ENCODE assay signal across 13 cellular contexts in the genomic region with DNA sequence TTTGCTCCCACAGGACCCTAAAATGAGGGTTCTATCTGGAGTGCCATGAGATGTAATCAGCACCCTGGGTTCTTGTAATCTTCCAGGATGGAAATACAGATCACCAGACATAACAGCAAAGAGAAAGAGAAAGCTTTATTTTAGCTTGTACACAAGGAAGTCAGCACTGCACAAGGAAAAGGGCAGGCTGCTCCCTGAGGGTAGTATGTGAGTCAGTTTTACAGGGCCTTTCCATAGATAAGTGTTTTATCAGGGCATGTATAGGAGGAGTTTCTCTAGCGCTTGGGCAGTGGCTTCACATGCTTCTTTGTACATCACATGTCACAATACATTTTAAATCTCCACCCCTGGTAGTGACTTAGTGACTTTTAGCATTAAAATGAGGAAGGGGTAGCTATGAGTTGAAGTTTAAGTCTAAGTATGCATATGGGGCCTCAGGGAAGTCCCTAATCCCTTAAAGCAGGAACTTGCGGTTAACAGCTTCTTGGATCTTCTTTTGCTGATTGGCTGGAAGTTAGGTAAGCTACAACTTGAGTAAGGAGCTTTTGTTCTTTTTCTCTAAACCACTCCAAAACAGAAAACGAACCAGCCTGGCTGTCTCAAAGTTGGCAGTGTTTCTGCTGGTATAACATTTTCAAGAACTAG. TPM values are rescaled to one million over a fixed set of nuclear protein-coding genes. Genes with fewer than 3 reads are reported as not detected.
DNase-seq lines count a peak whose midpoint lies in the region; ATAC-seq and TF ChIP-seq lines count a peak whose summit lies in the region.
"Had no signal": no experiment of that assay in that cellular context is flagged by ENCODE, and none has a peak within 500 bp of the region (broad histone marks: within the 10 kb centered on the region; RNA-seq: fewer than 3 reads in every experiment).

No MANE protein-coding gene starts in this region.

- TF ChIP-seq CTCF in GM06990 (IDR thresholded peaks at IDR 0.05; ENCODE audit: insufficient read depth, low read length, poor library complexity, severe bottlenecking) (no peak), foreskin keratinocyte (conservative IDR thresholded peaks at IDR 0.05) (no peak)

- DNase-seq in GM06990 (ENCODE audit: extremely low read depth, insufficient read length): peak; percentile 23
- DNase-seq in NOMO-1 treated with dmso at 0.1 percent for 144 hours (lab: John Stamatoyannopoulos, UW; ENCODE audit: unreplicated experiment): peak; percentile 81
- DNase-seq in foreskin keratinocyte: peak in 1 of 2 donors; percentile 47
- DNase-seq in SW480 (ENCODE audit: low spot score): no peak
- DNase-seq in NCI-H2227 (lab: John Stamatoyannopoulos, UW; ENCODE audit: unreplicated experiment): no peak
- no peak for DNase-seq in activated effector memory CD4-positive, alpha-beta T cell treated with Interleukin-2 at 50 U/mL for 16 hours
- DNase-seq in immature natural killer cell: no peak
- DNase-seq: effector CD8-positive, alpha-beta T cell; NCI-H2227 treated with DMSO at 0.1 percent for 48 hours; right lobe of liver had no signal

- ATAC-seq in HG02588 (IDR thresholded peaks at IDR 0.05; ENCODE audit: unreplicated experiment): peak; percentile 81
- ATAC-seq in foreskin keratinocyte: peak; percentile 70
- ATAC-seq: right lobe of liver had no signal

- peaks cover 0 to 3% (median 0%) of the 10 kb centered on the region in 3 donors for H3K27me3 Mint-ChIP-seq in immature natural killer cell (ENCODE audit: low read depth in 3 of 3)

- no peak overlapping the region for H3K4me3 ChIP-seq in GM06990 (replicated peaks; ENCODE audit: low read depth, low read length)
- H3K4me3 ChIP-seq: right lobe of liver, SJSA1 had no signal

- H3K27ac ChIP-seq in foreskin keratinocyte: no peak overlapping the region
- H3K27ac ChIP-seq: right lobe of liver, SJSA1 had no signal

- H3K4me1 Mint-ChIP-seq in immature natural killer cell: no peaks in the 10 kb centered on the region

- no peaks in the 10 kb centered on the region for H3K4me1 ChIP-seq in foreskin keratinocyte
- H3K4me1 ChIP-seq: right lobe of liver, SJSA1 had no signal

- no peak overlapping the region for H3K27ac Mint-ChIP-seq in immature natural killer cell

- no peaks in the 10 kb centered on the region for H3K36me3 ChIP-seq in GM06990 (ENCODE audit: control insufficient read depth, insufficient read depth, low read length)
- H3K36me3 ChIP-seq: right lobe of liver, SJSA1 had no signal

- no peaks in the 10 kb centered on the region for H3K27me3 ChIP-seq in GM06990 (replicated peaks; ENCODE audit: control insufficient read depth, insufficient read depth, low read length)
- H3K27me3 ChIP-seq in foreskin keratinocyte: peaks cover 2% of the 10 kb centered on the region
- H3K27me3 ChIP-seq: right lobe of liver, SJSA1 had no signal

- H3K4me3 Mint-ChIP-seq in immature natural killer cell: no peak overlapping the region

- H3K36me3 Mint-ChIP-seq in immature natural killer cell: no peaks in the 10 kb centered on the region

- H3K9me3 Mint-ChIP-seq in immature natural killer cell: peaks cover 0 to 2% (median 0%) of the 10 kb centered on the region in 6 donors

RNA-seq across cellular contexts. Expression of gene MRAP2, which starts 60.0 kb away (rescaled TPM):
- total RNA-seq in foreskin keratinocyte: 0.35 and 2.9 TPM in 2 replicates
- 0.41 and 2.0 TPM in 2 replicates for polyA plus RNA-seq in foreskin keratinocyte
- polyA plus RNA-seq in immature natural killer cell: not detected
- total RNA-seq: activated CD8-positive, alpha-beta memory T cell treated with anti-CD3 and anti-CD28 coated beads for 36 hours; SJSA1 had no signal

Comparison
In these comparisons a context has a peak if more than half of its experiments do, and no peak if none do; other contexts are left out.
1. DNase-seq: peak in GM06990 (single experiment) and NOMO-1 treated with dmso at 0.1 percent for 144 hours (single experiment); none in SW480 (single experiment), NCI-H2227 (single experiment), activated effector memory CD4-positive, alpha-beta T cell treated with Interleukin-2 at 50 U/mL for 16 hours (single experiment) and immature natural killer cell (0 of 3).